Comparison of ENCODE assay signal across 1 cellular context in genomic region chr12:110906985-110907384, GRCh38.
TF ChIP-seq lines count a peak whose summit lies in the region.

No MANE protein-coding gene starts in this region.

TF ChIP-seq in SK-N-SH treated with all-trans-retinoic acid at 6 μM for 48 hours, 23 proteins besides CTCF, POLR2A, EP300 and RAD21 (continued from another document):
- no peak for TF ChIP-seq POU6F1 (CRISPR knock-in tag; IDR thresholded peaks at IDR 0.05; ENCODE audit: borderline replicate concordance, low read depth)
